Comparison of ENCODE assay signal across 1 cellular context in the genomic region with DNA sequence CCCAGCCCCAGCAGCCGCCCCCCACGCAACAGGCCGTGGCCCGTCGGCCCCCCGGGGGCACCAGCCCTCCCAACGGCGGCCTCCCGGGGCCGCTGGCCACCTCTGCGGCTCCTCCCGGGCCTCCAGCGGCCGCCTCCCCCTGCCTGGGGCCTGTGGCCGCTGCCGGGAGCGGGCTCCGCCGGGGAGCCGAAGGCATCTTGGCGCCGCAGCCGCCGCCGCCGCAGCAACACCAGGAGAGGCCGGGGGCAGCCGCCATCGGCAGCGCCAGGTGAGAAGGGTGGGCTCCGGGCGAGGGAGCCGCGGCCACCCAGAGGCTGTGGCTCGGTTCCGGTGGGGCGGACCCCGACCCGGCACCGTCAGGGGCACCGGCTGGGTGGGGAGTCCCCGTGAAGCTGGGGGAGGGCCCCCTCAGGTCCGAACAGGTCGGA.
TF ChIP-seq lines count a peak whose summit lies in the region.

No MANE protein-coding gene starts in this region.

TF ChIP-seq in GM12878, 131 proteins besides CTCF, POLR2A, EP300 and RAD21 (continues in another document):
- TF ChIP-seq MAX (IDR thresholded peaks at IDR 0.05; ENCODE audit: low read depth, low read length) (0 out of 2 replicates have a peak, but pooled peaks have one; percentile 5), IRF4 (IDR thresholded peaks at IDR 0.05; ENCODE audit: low read depth, low read length) (no peak), E4F1 (IDR thresholded peaks at IDR 0.05; ENCODE audit: borderline replicate concordance, partially characterized antibody) (no peak), WRNIP1 (IDR thresholded peaks at IDR 0.05; ENCODE audit: borderline replicate concordance, low read depth, low read length) (no peak), CBX5 (IDR thresholded peaks at IDR 0.05; ENCODE audit: low read depth) (no peak), ZBED1 (IDR thresholded peaks at IDR 0.05; ENCODE audit: borderline replicate concordance) (no peak), ASH2L (IDR thresholded peaks at IDR 0.05; ENCODE audit: borderline replicate concordance, low read depth) (no peak), POLR2AphosphoS2 (IDR thresholded peaks at IDR 0.05; ENCODE audit: low read depth, low read length) (no peak), BHLHE40 (IDR thresholded peaks at IDR 0.05; ENCODE audit: borderline replicate concordance in 1 of 2, low read depth in 2 of 2, low read length in 1 of 2) (no peak), BCL11A (IDR thresholded peaks at IDR 0.05; ENCODE audit: low read depth, low read length) (no peak), SMAD1 (IDR thresholded peaks at IDR 0.05; ENCODE audit: low read depth, partially characterized antibody) (no peak), RELA (IDR thresholded peaks at IDR 0.05; ENCODE audit: borderline replicate concordance, partially characterized antibody) (no peak), SIX5 (IDR thresholded peaks at IDR 0.05; ENCODE audit: low read depth, low read length, severe bottlenecking) (no peak), SP1 (IDR thresholded peaks at IDR 0.05; ENCODE audit: low read depth, low read length) (no peak), ZNF217 (IDR thresholded peaks at IDR 0.05) (0 out of 2 replicates have a peak, but pooled peaks have one; percentile 69), BCL3 (IDR thresholded peaks at IDR 0.05; ENCODE audit: borderline replicate concordance, insufficient read depth, low read depth, low read length, poor library complexity, severe bottlenecking) (no peak), ZBTB40 (IDR thresholded peaks at IDR 0.05; ENCODE audit: borderline replicate concordance) (no peak), ZNF687 (IDR thresholded peaks at IDR 0.05) (0 out of 2 replicates have a peak, but pooled peaks have one; percentile 47), E2F4 (IDR thresholded peaks at IDR 0.05; ENCODE audit: low read depth, low read length) (no peak), CEBPZ (IDR thresholded peaks at IDR 0.05; ENCODE audit: low read depth, low read length) (no peak), CEBPB (IDR thresholded peaks at IDR 0.05; ENCODE audit: borderline replicate concordance in 1 of 2, low read depth in 2 of 2, low read length in 2 of 2) (no peak), LARP7 (IDR thresholded peaks at IDR 0.05) (peak; percentile 95), SUZ12 (IDR thresholded peaks at IDR 0.05; ENCODE audit: unreplicated experiment) (no peak), IKZF1 (conservative IDR thresholded peaks at IDR 0.05) (no peak; the same call in 1 of the 2 replicates), CREM (IDR thresholded peaks at IDR 0.05; ENCODE audit: low read depth) (no peak), EED (IDR thresholded peaks at IDR 0.05; ENCODE audit: low read depth) (no peak), SREBF1 (IDR thresholded peaks at IDR 0.05; ENCODE audit: low read length) (no peak)
- TF ChIP-seq, protein P1, sequence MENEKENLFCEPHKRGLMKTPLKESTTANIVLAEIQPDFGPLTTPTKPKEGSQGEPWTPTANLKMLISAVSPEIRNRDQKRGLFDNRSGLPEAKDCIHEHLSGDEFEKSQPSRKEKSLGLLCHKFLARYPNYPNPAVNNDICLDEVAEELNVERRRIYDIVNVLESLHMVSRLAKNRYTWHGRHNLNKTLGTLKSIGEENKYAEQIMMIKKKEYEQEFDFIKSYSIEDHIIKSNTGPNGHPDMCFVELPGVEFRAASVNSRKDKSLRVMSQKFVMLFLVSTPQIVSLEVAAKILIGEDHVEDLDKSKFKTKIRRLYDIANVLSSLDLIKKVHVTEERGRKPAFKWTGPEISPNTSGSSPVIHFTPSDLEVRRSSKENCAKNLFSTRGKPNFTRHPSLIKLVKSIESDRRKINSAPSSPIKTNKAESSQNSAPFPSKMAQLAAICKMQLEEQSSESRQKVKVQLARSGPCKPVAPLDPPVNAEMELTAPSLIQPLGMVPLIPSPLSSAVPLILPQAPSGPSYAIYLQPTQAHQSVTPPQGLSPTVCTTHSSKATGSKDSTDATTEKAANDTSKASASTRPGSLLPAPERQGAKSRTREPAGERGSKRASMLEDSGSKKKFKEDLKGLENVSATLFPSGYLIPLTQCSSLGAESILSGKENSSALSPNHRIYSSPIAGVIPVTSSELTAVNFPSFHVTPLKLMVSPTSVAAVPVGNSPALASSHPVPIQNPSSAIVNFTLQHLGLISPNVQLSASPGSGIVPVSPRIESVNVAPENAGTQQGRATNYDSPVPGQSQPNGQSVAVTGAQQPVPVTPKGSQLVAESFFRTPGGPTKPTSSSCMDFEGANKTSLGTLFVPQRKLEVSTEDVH (IDR thresholded peaks at IDR 0.05; ENCODE audit: low read depth, partially characterized antibody) = no peak
- TF ChIP-seq, protein P2, sequence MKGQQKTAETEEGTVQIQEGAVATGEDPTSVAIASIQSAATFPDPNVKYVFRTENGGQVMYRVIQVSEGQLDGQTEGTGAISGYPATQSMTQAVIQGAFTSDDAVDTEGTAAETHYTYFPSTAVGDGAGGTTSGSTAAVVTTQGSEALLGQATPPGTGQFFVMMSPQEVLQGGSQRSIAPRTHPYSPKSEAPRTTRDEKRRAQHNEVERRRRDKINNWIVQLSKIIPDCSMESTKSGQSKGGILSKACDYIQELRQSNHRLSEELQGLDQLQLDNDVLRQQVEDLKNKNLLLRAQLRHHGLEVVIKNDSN (IDR thresholded peaks at IDR 0.05; ENCODE audit: borderline replicate concordance, extremely low read length, insufficient read depth, low read depth, low read length) = no peak
- TF ChIP-seq, protein P3, sequence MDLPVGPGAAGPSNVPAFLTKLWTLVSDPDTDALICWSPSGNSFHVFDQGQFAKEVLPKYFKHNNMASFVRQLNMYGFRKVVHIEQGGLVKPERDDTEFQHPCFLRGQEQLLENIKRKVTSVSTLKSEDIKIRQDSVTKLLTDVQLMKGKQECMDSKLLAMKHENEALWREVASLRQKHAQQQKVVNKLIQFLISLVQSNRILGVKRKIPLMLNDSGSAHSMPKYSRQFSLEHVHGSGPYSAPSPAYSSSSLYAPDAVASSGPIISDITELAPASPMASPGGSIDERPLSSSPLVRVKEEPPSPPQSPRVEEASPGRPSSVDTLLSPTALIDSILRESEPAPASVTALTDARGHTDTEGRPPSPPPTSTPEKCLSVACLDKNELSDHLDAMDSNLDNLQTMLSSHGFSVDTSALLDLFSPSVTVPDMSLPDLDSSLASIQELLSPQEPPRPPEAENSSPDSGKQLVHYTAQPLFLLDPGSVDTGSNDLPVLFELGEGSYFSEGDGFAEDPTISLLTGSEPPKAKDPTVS (IDR thresholded peaks at IDR 0.05; ENCODE audit: low read depth, low read length) = no peak
